2 cellular contexts compared by ENCODE assay signal in genomic region chr10:118752401-118752800, GRCh38.
TF ChIP-seq lines count a peak whose summit lies in the region.

No MANE protein-coding gene starts in this region.

TF ChIP-seq in HepG2, 621 proteins besides CTCF, POLR2A, EP300 and RAD21 (continued from another document):
- TF ChIP-seq THAP9 (CRISPR knock-in tag; IDR thresholded peaks at IDR 0.05; ENCODE audit: borderline replicate concordance) (no peak), MYC (CRISPR knock-in tag; IDR thresholded peaks at IDR 0.05; ENCODE audit: borderline replicate concordance) (no peak), NFIB (CRISPR knock-in tag; IDR thresholded peaks at IDR 0.05; ENCODE audit: borderline replicate concordance) (no peak), ZNF761 (CRISPR knock-in tag; conservative IDR thresholded peaks at IDR 0.05) (no peak), MLLT10 (CRISPR knock-in tag; IDR thresholded peaks at IDR 0.05) (no peak), ZNF101 (CRISPR knock-in tag; IDR thresholded peaks at IDR 0.05; ENCODE audit: borderline replicate concordance, low read depth) (no peak), MATR3 (CRISPR knock-in tag; IDR thresholded peaks at IDR 0.05) (no peak), BCL3 (CRISPR knock-in tag; IDR thresholded peaks at IDR 0.05) (no peak), ZNF333 (CRISPR knock-in tag; IDR thresholded peaks at IDR 0.05; ENCODE audit: borderline replicate concordance) (no peak), NFKBIZ (CRISPR knock-in tag; IDR thresholded peaks at IDR 0.05) (no peak), ZNF44 (CRISPR knock-in tag; IDR thresholded peaks at IDR 0.05) (no peak), ARID2 (CRISPR knock-in tag; IDR thresholded peaks at IDR 0.05; ENCODE audit: borderline replicate concordance) (no peak), PATZ1 (CRISPR knock-in tag; IDR thresholded peaks at IDR 0.05) (no peak), TBL1XR1 (IDR thresholded peaks at IDR 0.05; ENCODE audit: borderline replicate concordance, low read length, partially characterized antibody) (no peak), HNF4A (CRISPR knock-in tag; IDR thresholded peaks at IDR 0.05) (no peak)
TF ChIP-seq in HepG2: peak in this region for 0.

TF ChIP-seq in WTC11, 78 proteins besides CTCF, POLR2A, EP300 and RAD21 (continued from another document):
- TF ChIP-seq ZNF512 (CRISPR knock-in tag; IDR thresholded peaks at IDR 0.05; ENCODE audit: borderline replicate concordance) (no peak), RELA (CRISPR knock-in tag; IDR thresholded peaks at IDR 0.05; ENCODE audit: borderline replicate concordance) (no peak), MLX (CRISPR knock-in tag; IDR thresholded peaks at IDR 0.05) (no peak)
